9 cellular contexts compared by ENCODE assay signal in genomic region chr12:54417712-54418440, GRCh38. TPM values are rescaled to one million over a fixed set of nuclear protein-coding genes. Genes with fewer than 3 reads are reported as not detected.
DNase-seq lines count a peak whose midpoint lies in the region; ATAC-seq, FAIRE-seq and TF ChIP-seq lines count a peak whose summit lies in the region.
"Had no signal": no experiment of that assay in that cellular context is flagged by ENCODE, and none has a peak within 500 bp of the region (broad histone marks: within the 10 kb centered on the region; RNA-seq: fewer than 3 reads in every experiment).

No MANE protein-coding gene starts in this region.

- H3K79me2 ChIP-seq in osteoblast (ENCODE audit: insufficient read depth, low read length), result peaks cover 70% of the 10 kb centered on the region

- peaks cover 76% of the 10 kb centered on the region for H3K4me1 ChIP-seq in osteoblast (ENCODE audit: insufficient read depth, low read length)

- peak; percentile 50 for DNase-seq in EH (ENCODE audit: low read depth)
- DNase-seq in SW480 (ENCODE audit: low spot score), result peak; percentile 32
- peak; percentile 26 to 58 for DNase-seq in erythroblast (lab: John Stamatoyannopoulos, UW)
- no peak for DNase-seq in osteoblast (ENCODE audit: insufficient read length, low spot score, missing footprints)
- DNase-seq in RCC 7860 (ENCODE audit: low spot score), result no peak
- no peak for DNase-seq in NCI-H1417 (lab: John Stamatoyannopoulos, UW)
- no peak for DNase-seq in NOMO-1 (lab: John Stamatoyannopoulos, UW; ENCODE audit: unreplicated experiment in 2 of 2)

- H3K9me3 ChIP-seq in osteoblast (ENCODE audit: low read depth, low read length), result no peaks in the 10 kb centered on the region

- no peak for FAIRE-seq in RCC 7860 (lab: Jason Lieb, UNC)

- peaks cover 34% of the 10 kb centered on the region for H4K20me1 ChIP-seq in osteoblast (ENCODE audit: insufficient read depth, low read length)

- ATAC-seq in HG02759 (IDR thresholded peaks at IDR 0.05; ENCODE audit: unreplicated experiment), result no peak

- peak overlapping the region; percentile 90 for H3K27ac ChIP-seq in osteoblast (ENCODE audit: low read depth, low read length)

- peak overlapping the region; percentile 85 for H3K4me2 ChIP-seq in osteoblast (ENCODE audit: insufficient read depth, low read length)

- no peaks in the 10 kb centered on the region for H3K27me3 ChIP-seq in osteoblast (ENCODE audit: insufficient read depth, low read length)

- TF ChIP-seq CTCF in osteoblast (IDR thresholded peaks at IDR 0.05; ENCODE audit: extremely low read depth, low read depth, low read length), result no peak

- no peak for TF ChIP-seq POLR2A in erythroblast (IDR thresholded peaks at IDR 0.05; ENCODE audit: low read length)

- no peak overlapping the region for H2AFZ ChIP-seq in osteoblast (ENCODE audit: low read length)

- peak overlapping the region; percentile 80 for H3K4me3 ChIP-seq in osteoblast (ENCODE audit: insufficient read depth, low read length)

- peaks cover 6% of the 10 kb centered on the region for H3K36me3 ChIP-seq in osteoblast (ENCODE audit: insufficient read depth, low read length)

RNA-seq across cellular contexts. Expression of gene ITGA5, which starts 1.2 kb away (rescaled TPM):
- total RNA-seq in osteoblast, result 336 and 401 TPM in 2 replicates

RNA-seq across cellular contexts. Expression of gene ZNF385A, which starts 33.3 kb away (rescaled TPM):
- 0.72 and 0.88 TPM in 2 replicates for total RNA-seq in osteoblast

RNA-seq across cellular contexts. Expression of gene GPR84, which starts 53.6 kb away (rescaled TPM):
- total RNA-seq in osteoblast, result 0.36 TPM in 1 of 2 replicates, not detected in the other
- total RNA-seq: myocyte had no signal

RNA-seq across cellular contexts. Expression of gene GTSF1, which starts 55.5 kb away (rescaled TPM):
- total RNA-seq in osteoblast, result not detected in 2 replicates
- total RNA-seq: myocyte had no signal

Comparison
In these comparisons a context has a peak if more than half of its experiments do, and no peak if none do; other contexts are left out.
1. DNase-seq: peak in EH (single experiment), SW480 (single experiment) and erythroblast (2 of 2); none in osteoblast (single experiment), RCC 7860 (single experiment), NCI-H1417 (0 of 3) and NOMO-1 (0 of 2).